ENCODE assay signal across 18 cellular contexts in genomic region chr18:58845913-58846312, GRCh38.
"Had no signal": no experiment of that assay in that cellular context is flagged by ENCODE, and none has a peak within 500 bp of the region (broad histone marks: within the 10 kb centered on the region; RNA-seq: fewer than 3 reads in every experiment).

No MANE protein-coding gene starts in this region.

- H3K9me3 Mint-ChIP-seq: activated CD4-positive, alpha-beta memory T cell treated with anti-CD3 and anti-CD28 coated beads for 36 hours; activated naive CD4-positive, alpha-beta T cell treated with anti-CD3 and anti-CD28 coated beads, Interleukin-2, amount 10 ng/mL, durations not matched to agents 7 days and 5 days; activated T-cell treated with anti-CD3 and anti-CD28 coated beads, Interleukin-2, amount 50 U/mL, for 24 hours; mesothelial cell of epicardium; stimulated activated naive CD8-positive, alpha-beta T cell treated with anti-CD3 and anti-CD28 coated beads, Interleukin-15, amount 100 ng/mL, for 72 hours; T-cell had no signal

- FAIRE-seq: pancreas had no signal

- H3K27ac ChIP-seq: adrenal gland, cardiac muscle cell, lower lobe of right lung, pancreas, right atrium auricular region, SK-N-MC, skin epidermis, upper lobe of left lung had no signal

- H3K4me3 Mint-ChIP-seq: activated CD4-positive, alpha-beta memory T cell treated with anti-CD3 and anti-CD28 coated beads for 36 hours; activated CD4-positive, alpha-beta T cell treated with anti-CD3 and anti-CD28 coated beads for 36 hours; activated CD8-positive, alpha-beta memory T cell treated with anti-CD3 and anti-CD28 coated beads, Interleukin-2, amount 10 ng/mL, durations not matched to agents 7 days and 5 days; activated naive CD4-positive, alpha-beta T cell treated with anti-CD3 and anti-CD28 coated beads, Interleukin-2, amount 10 ng/mL, durations not matched to agents 7 days and 5 days; activated T-cell treated with anti-CD3 and anti-CD28 coated beads, Interleukin-2, amount 50 U/mL, for 24 hours; mesothelial cell of epicardium; stimulated activated naive CD8-positive, alpha-beta T cell treated with anti-CD3 and anti-CD28 coated beads, Interleukin-15, amount 100 ng/mL, for 72 hours; T-cell had no signal

- H3K9me3 ChIP-seq: adrenal gland, lower lobe of right lung, pancreas, right atrium auricular region, upper lobe of left lung had no signal

- ATAC-seq: activated CD4-positive, alpha-beta T cell treated with anti-CD3 and anti-CD28 coated beads for 36 hours; activated CD8-positive, alpha-beta memory T cell treated with anti-CD3 and anti-CD28 coated beads, Interleukin-2, amount 10 ng/mL, durations not matched to agents 7 days and 5 days; lower lobe of right lung; pancreas; stimulated activated naive CD8-positive, alpha-beta T cell treated with anti-CD3 and anti-CD28 coated beads, Interleukin-15, amount 100 ng/mL, for 72 hours; T-cell had no signal

- H3K4me3 ChIP-seq: adrenal gland, cardiac muscle cell, lower lobe of right lung, pancreas, right atrium auricular region, SK-N-MC, skin epidermis, upper lobe of left lung had no signal

- H3K36me3 ChIP-seq: adrenal gland, cardiac muscle cell, lower lobe of right lung, pancreas, right atrium auricular region, upper lobe of left lung had no signal

- H3K27ac Mint-ChIP-seq: activated CD4-positive, alpha-beta memory T cell treated with anti-CD3 and anti-CD28 coated beads for 36 hours; activated CD4-positive, alpha-beta T cell treated with anti-CD3 and anti-CD28 coated beads for 36 hours; activated CD8-positive, alpha-beta memory T cell treated with anti-CD3 and anti-CD28 coated beads, Interleukin-2, amount 10 ng/mL, durations not matched to agents 7 days and 5 days; activated naive CD4-positive, alpha-beta T cell treated with anti-CD3 and anti-CD28 coated beads, Interleukin-2, amount 10 ng/mL, durations not matched to agents 7 days and 5 days; activated T-cell treated with anti-CD3 and anti-CD28 coated beads, Interleukin-2, amount 50 U/mL, for 24 hours; mesothelial cell of epicardium; stimulated activated naive CD8-positive, alpha-beta T cell treated with anti-CD3 and anti-CD28 coated beads, Interleukin-15, amount 100 ng/mL, for 72 hours; T-cell had no signal

- H3K27me3 ChIP-seq: cardiac muscle cell, pancreas, right atrium auricular region, upper lobe of left lung had no signal

- DNase-seq: activated CD4-positive, alpha-beta memory T cell treated with anti-CD3 and anti-CD28 coated beads for 36 hours; activated CD4-positive, alpha-beta T cell treated with anti-CD3 and anti-CD28 coated beads for 36 hours; activated CD8-positive, alpha-beta memory T cell treated with anti-CD3 and anti-CD28 coated beads, Interleukin-2, amount 10 ng/mL, durations not matched to agents 7 days and 5 days; activated naive CD4-positive, alpha-beta T cell treated with anti-CD3 and anti-CD28 coated beads, Interleukin-2, amount 10 ng/mL, durations not matched to agents 7 days and 5 days; activated T-cell treated with anti-CD3 and anti-CD28 coated beads, Interleukin-2, amount 50 U/mL, for 24 hours; adrenal gland; hypothalamus; lower lobe of right lung; pancreas; stimulated activated naive CD8-positive, alpha-beta T cell treated with anti-CD3 and anti-CD28 coated beads, Interleukin-15, amount 100 ng/mL, for 72 hours; T-cell; T1000; upper lobe of left lung had no signal

- H3K4me1 Mint-ChIP-seq: activated CD8-positive, alpha-beta memory T cell treated with anti-CD3 and anti-CD28 coated beads, Interleukin-2, amount 10 ng/mL, durations not matched to agents 7 days and 5 days; activated naive CD4-positive, alpha-beta T cell treated with anti-CD3 and anti-CD28 coated beads, Interleukin-2, amount 10 ng/mL, durations not matched to agents 7 days and 5 days had no signal

- H3K4me1 ChIP-seq: adrenal gland, lower lobe of right lung, pancreas had no signal

- H3K36me3 Mint-ChIP-seq: activated CD4-positive, alpha-beta memory T cell treated with anti-CD3 and anti-CD28 coated beads for 36 hours; activated CD8-positive, alpha-beta memory T cell treated with anti-CD3 and anti-CD28 coated beads, Interleukin-2, amount 10 ng/mL, durations not matched to agents 7 days and 5 days; activated naive CD4-positive, alpha-beta T cell treated with anti-CD3 and anti-CD28 coated beads, Interleukin-2, amount 10 ng/mL, durations not matched to agents 7 days and 5 days; mesothelial cell of epicardium; T-cell had no signal
